Comparison of ENCODE assay signal across 16 cellular contexts in genomic region chr5:6623941-6624340, GRCh38. TPM values are rescaled to one million over a fixed set of nuclear protein-coding genes. Genes with fewer than 3 reads are reported as not detected.
DNase-seq lines count a peak whose midpoint lies in the region; ATAC-seq and TF ChIP-seq lines count a peak whose summit lies in the region.
"Had no signal": no experiment of that assay in that cellular context is flagged by ENCODE, and none has a peak within 500 bp of the region (broad histone marks: within the 10 kb centered on the region; RNA-seq: fewer than 3 reads in every experiment).

No MANE protein-coding gene starts in this region.

- no peak overlapping the region for H2BK120ac ChIP-seq in trophoblast cell (ENCODE audit: insufficient read depth, low read length, poor library complexity)

- no peak overlapping the region for H4K91ac ChIP-seq in trophoblast cell (ENCODE audit: low read depth, low read length)

- CTCF ChIA-PET in MCF 10A (lab: Yijun Ruan, JAX) (interaction anchor here (0.7 to 1.8 kb wide), 4 partner anchors 12 to 1127 kb away, joined by 3 to 9 read pairs (median 5); no protein-coding TSS in a partner anchor), mammary epithelial cell (lab: Charles Lee; ENCODE audit: low non-redundant PET) (no interaction called here)

- peaks cover 91% of the 10 kb centered on the region for H3K36me3 Mint-ChIP-seq in MCF 10A (ENCODE audit: insufficient read depth, unreplicated experiment)

- H4K12ac ChIP-seq in trophoblast cell (ENCODE audit: low read depth, low read length), result no peak overlapping the region

- H3K36me3 ChIP-seq in mammary epithelial cell (ENCODE audit: insufficient read depth, low read length) (peaks cover 64% of the 10 kb centered on the region), trophoblast cell (ENCODE audit: control insufficient read depth in 1 of 2, insufficient read depth in 2 of 2, low read length in 2 of 2) (peaks cover 15 to 39% of the 10 kb centered on the region in 2 experiments), smooth muscle cell (ENCODE audit: low read depth) (peaks cover 34% of the 10 kb centered on the region)

- H3K79me1 ChIP-seq in trophoblast cell (ENCODE audit: low read length), result no peaks in the 10 kb centered on the region

- no peak for ATAC-seq in GM19328 (IDR thresholded peaks at IDR 0.05; ENCODE audit: unreplicated experiment)

- no peak overlapping the region for H2AFZ ChIP-seq in mammary epithelial cell (ENCODE audit: low read depth, low read length)
- no peak overlapping the region for H2AFZ ChIP-seq in trophoblast cell (ENCODE audit: insufficient read depth, low read length, poor library complexity)
- no peak overlapping the region for H2AFZ ChIP-seq in smooth muscle cell (ENCODE audit: low read depth)

- no peak overlapping the region for H3K27ac ChIP-seq in mammary epithelial cell (ENCODE audit: insufficient read depth, low read depth, low read length)
- no peak overlapping the region for H3K27ac ChIP-seq in trophoblast cell (ENCODE audit: low read depth, low read length)
- H3K27ac ChIP-seq in smooth muscle cell (ENCODE audit: low read depth), result no peak overlapping the region
- H3K27ac ChIP-seq: BLaER1 treated with 17β-estradiol and CSF1 and Interleukin-3, amounts not matched to agents 10 nM and 100 nM had no signal

- no peak overlapping the region for H3K14ac ChIP-seq in trophoblast cell (ENCODE audit: low read length)

- no peaks in the 10 kb centered on the region for H3K4me1 ChIP-seq in mammary epithelial cell (ENCODE audit: insufficient read depth, low read length)
- no peaks in the 10 kb centered on the region for H3K4me1 ChIP-seq in trophoblast cell (ENCODE audit: control insufficient read depth in 1 of 2, insufficient read depth in 2 of 2, low read length in 2 of 2)
- no peaks in the 10 kb centered on the region for H3K4me1 ChIP-seq in smooth muscle cell (ENCODE audit: low read depth)
- H3K4me1 ChIP-seq: BLaER1 treated with 17β-estradiol and CSF1 and Interleukin-3, amounts not matched to agents 10 nM and 100 nM had no signal

- WGBS in mammary epithelial cell (ENCODE audit: low coverage, missing lambda C conversion rate), result 100% methylated on average over 2 of the region's 3 CpGs
- WGBS in trophoblast cell (ENCODE audit: extremely low coverage, insufficient coverage, insufficient read length), result no CpG with 5 or more reads among the region's 3 CpGs
- 94% methylated on average over 3 of the region's 3 CpGs for WGBS in smooth muscle cell (ENCODE audit: low lambda C conversion rate)

- no peak overlapping the region for H3K23ac ChIP-seq in trophoblast cell (ENCODE audit: low read length)

- BruUV-seq in MCF 10A (replicated peaks; lab: Mats Ljungman, UMichigan), result no TSS peak
- no TSS peak for BruUV-seq in mammary epithelial cell (replicated peaks; lab: Mats Ljungman, UMichigan)

- no peak overlapping the region for H3K4me3 Mint-ChIP-seq in MCF 10A (ENCODE audit: unreplicated experiment)
- H3K4me3 Mint-ChIP-seq: H9 had no signal

- no peaks in the 10 kb centered on the region for H3F3A ChIP-seq in smooth muscle cell (ENCODE audit: low read depth)

- dilution Hi-C loops in mammary epithelial cell (cut with HindIII; ENCODE audit: low sequenced_read_pairs), result loop anchor here (10.0 kb wide), 1 partner anchor 111 kb away; no protein-coding TSS in a partner anchor

- H4K8ac ChIP-seq in trophoblast cell (ENCODE audit: low read depth, low read length), result no peak overlapping the region

- H3K4me2 ChIP-seq in mammary epithelial cell (ENCODE audit: insufficient read depth, low read depth, low read length), result no peak overlapping the region
- H3K4me2 ChIP-seq in trophoblast cell (ENCODE audit: low read length), result no peak overlapping the region
- no peak overlapping the region for H3K4me2 ChIP-seq in smooth muscle cell
- H3K4me2 ChIP-seq: BLaER1 treated with 17β-estradiol and CSF1 and Interleukin-3, amounts not matched to agents 10 nM and 100 nM had no signal

- DNase-seq in MCF 10A (ENCODE audit: unreplicated experiment) (no peak), mammary epithelial cell (no peak), RKO (ENCODE audit: low spot score) (peak; percentile 58), epithelial cell of esophagus (ENCODE audit: low read depth) (peak; percentile 14), trophoblast cell (no peak), hepatic stellate cell (ENCODE audit: low spot score) (no peak), smooth muscle cell (lab: John Stamatoyannopoulos, UW; ENCODE audit: unreplicated experiment) (no peak)
- DNase-seq: 8988T; ACHN; CD4-positive, CD25-positive, alpha-beta regulatory T cell; DMS53; GF-D8; GOT3; H9 had no signal

- no peak overlapping the region for H3K9ac ChIP-seq in mammary epithelial cell (ENCODE audit: insufficient read depth, low read length)
- H3K9ac ChIP-seq in trophoblast cell (ENCODE audit: low read length), result no peak overlapping the region
- no peak overlapping the region for H3K9ac ChIP-seq in smooth muscle cell (ENCODE audit: low read depth)
- H3K9ac ChIP-seq: BLaER1 treated with 17β-estradiol and CSF1 and Interleukin-3, amounts not matched to agents 10 nM and 100 nM had no signal

- no peak overlapping the region for H2BK12ac ChIP-seq in trophoblast cell (ENCODE audit: low read length)

- H3K9me3 ChIP-seq in mammary epithelial cell (replicated peaks; ENCODE audit: insufficient read depth, low read length) (peaks cover 13% of the 10 kb centered on the region), trophoblast cell (ENCODE audit: insufficient read depth, low read depth, low read length) (peaks cover 3% of the 10 kb centered on the region), smooth muscle cell (replicated peaks; ENCODE audit: low read depth) (no peaks in the 10 kb centered on the region)

- H3K9me3 Mint-ChIP-seq in MCF 10A (ENCODE audit: unreplicated experiment), result no peaks in the 10 kb centered on the region
- H3K9me3 Mint-ChIP-seq: H9 had no signal

- no peaks in the 10 kb centered on the region for H3K27me3 ChIP-seq in mammary epithelial cell (ENCODE audit: insufficient read depth, low read length)
- no peaks in the 10 kb centered on the region for H3K27me3 ChIP-seq in trophoblast cell (ENCODE audit: insufficient read depth, low read length)
- no peaks in the 10 kb centered on the region for H3K27me3 ChIP-seq in smooth muscle cell (ENCODE audit: low read depth)
- H3K27me3 ChIP-seq: BLaER1 treated with 17β-estradiol and CSF1 and Interleukin-3, amounts not matched to agents 10 nM and 100 nM had no signal

- no peak overlapping the region for H2AK5ac ChIP-seq in trophoblast cell (ENCODE audit: low read length)

- no peak overlapping the region for H2BK5ac ChIP-seq in trophoblast cell (ENCODE audit: low read depth, low read length, poor library complexity)

- in situ Hi-C loops in mammary epithelial cell (cut with MboI; ENCODE audit: low sequenced_read_pairs in 2 of 2), result loop anchor here in 1 of 2 donors (10.0 kb wide), 1 partner anchor 111 kb away; no protein-coding TSS in a partner anchor

- peaks cover 11% of the 10 kb centered on the region for H3K4me1 Mint-ChIP-seq in MCF 10A (ENCODE audit: insufficient read depth, unreplicated experiment)
- H3K4me1 Mint-ChIP-seq: H9 had no signal

- no peak overlapping the region for H3K4me3 ChIP-seq in mammary epithelial cell (replicated peaks in 1 of 3; ENCODE audit: insufficient read depth in 1 of 3, low read depth in 2 of 3, low read length in 3 of 3)
- no peak overlapping the region for H3K4me3 ChIP-seq in epithelial cell of esophagus (ENCODE audit: low read length)
- no peak overlapping the region for H3K4me3 ChIP-seq in trophoblast cell (ENCODE audit: low read depth, low read length)
- H3K4me3 ChIP-seq in smooth muscle cell, result no peak overlapping the region

- POLR2A ChIA-PET in MCF 10A (lab: Yijun Ruan, JAX), result interaction anchor here (1.9 kb wide), 1 partner anchor 9 kb away, joined by 8 read pairs; the partner anchor contains the start of genes NSUN2 and SRD5A1

- H4K20me1 ChIP-seq in mammary epithelial cell (ENCODE audit: insufficient read depth, low read length), result no peaks in the 10 kb centered on the region
- peaks cover 68% of the 10 kb centered on the region for H4K20me1 ChIP-seq in smooth muscle cell (ENCODE audit: low read depth)

- intact Hi-C loops in MCF 10A (cut with micrococcal nuclease), result no loop called here
- intact Hi-C loops in mammary epithelial cell (cut with micrococcal nuclease), result no loop called here

- peak overlapping the region; percentile 53 for H3K27ac Mint-ChIP-seq in MCF 10A (ENCODE audit: low read depth, unreplicated experiment)
- H3K27ac Mint-ChIP-seq: CD4-positive, CD25-positive, alpha-beta regulatory T cell; H9 had no signal

- TF ChIP-seq CTCF in MCF 10A (IDR thresholded peaks at IDR 0.05; ENCODE audit: unreplicated experiment), result no peak
- TF ChIP-seq CTCF in mammary epithelial cell (conservative IDR thresholded peaks at IDR 0.05 in 1 of 2, IDR thresholded peaks at IDR 0.05 in 1 of 2; ENCODE audit: extremely low read depth in 1 of 2, insufficient read depth in 1 of 2, low read depth in 1 of 2, low read length in 2 of 2), result no peak
- TF ChIP-seq CTCF in epithelial cell of esophagus (IDR thresholded peaks at IDR 0.05; ENCODE audit: insufficient read depth, low read depth, low read length, missing control alignments), result no peak
- no peak for TF ChIP-seq CTCF in smooth muscle cell (IDR thresholded peaks at IDR 0.05; ENCODE audit: borderline replicate concordance, insufficient read depth, poor library complexity, severe bottlenecking)

- no peaks in the 10 kb centered on the region for H3K27me3 Mint-ChIP-seq in MCF 10A (ENCODE audit: insufficient read depth, unreplicated experiment)
- H3K27me3 Mint-ChIP-seq: CD4-positive, CD25-positive, alpha-beta regulatory T cell had no signal

- H3K79me2 ChIP-seq in mammary epithelial cell (ENCODE audit: insufficient read depth, low read length), result peaks cover 92% of the 10 kb centered on the region
- no peaks in the 10 kb centered on the region for H3K79me2 ChIP-seq in trophoblast cell (ENCODE audit: control insufficient read depth, insufficient read depth, low read length, poor library complexity)
- peaks cover 66% of the 10 kb centered on the region for H3K79me2 ChIP-seq in smooth muscle cell (ENCODE audit: low read depth)

- H3K4ac ChIP-seq in trophoblast cell (ENCODE audit: low read depth, low read length), result peak overlapping the region; percentile 6

- no peak overlapping the region for H3K18ac ChIP-seq in trophoblast cell (ENCODE audit: low read length)

RNA-seq across cellular contexts. Expression of gene NSUN2, which starts 8.9 kb away (rescaled TPM):
- total RNA-seq in MCF 10A (2022) (89.6 and 95.7 TPM in 2 replicates), mammary epithelial cell (10 to 100 TPM; 57.2 to 96.1 TPM), smooth muscle cell (29.3 and 33.6 TPM in 2 replicates)
- polyA plus RNA-seq in mammary epithelial cell (83.5 TPM), smooth muscle cell (34.4 and 58.3 TPM in 2 replicates)
- polyA minus RNA-seq in mammary epithelial cell, result 118 TPM
- 34.2 and 36.1 TPM in 2 replicates for polyA plus RNA-seq in trophoblast cell (2013)

RNA-seq across cellular contexts. Expression of gene SRD5A1, which starts 9.3 kb away (rescaled TPM):
- total RNA-seq in MCF 10A (2022) (12.2 and 12.4 TPM in 2 replicates), mammary epithelial cell (10 to 100 TPM; 21.8 to 31.8 TPM), smooth muscle cell (17.1 and 20.4 TPM in 2 replicates)
- polyA plus RNA-seq in mammary epithelial cell (23.2 TPM), smooth muscle cell (23.5 and 26.3 TPM in 2 replicates)
- polyA minus RNA-seq in mammary epithelial cell, result 9.3 TPM
- polyA plus RNA-seq in trophoblast cell (2013), result 8.9 and 9.3 TPM in 2 replicates

Comparison
In these comparisons a context has a peak if more than half of its experiments do, and no peak if none do; other contexts are left out.
1. DNase-seq: peak in RKO (single experiment) and epithelial cell of esophagus (single experiment); none in MCF 10A (single experiment), mammary epithelial cell (single experiment), trophoblast cell (0 of 2), hepatic stellate cell (single experiment) and smooth muscle cell (single experiment).